In the genomic region with DNA sequence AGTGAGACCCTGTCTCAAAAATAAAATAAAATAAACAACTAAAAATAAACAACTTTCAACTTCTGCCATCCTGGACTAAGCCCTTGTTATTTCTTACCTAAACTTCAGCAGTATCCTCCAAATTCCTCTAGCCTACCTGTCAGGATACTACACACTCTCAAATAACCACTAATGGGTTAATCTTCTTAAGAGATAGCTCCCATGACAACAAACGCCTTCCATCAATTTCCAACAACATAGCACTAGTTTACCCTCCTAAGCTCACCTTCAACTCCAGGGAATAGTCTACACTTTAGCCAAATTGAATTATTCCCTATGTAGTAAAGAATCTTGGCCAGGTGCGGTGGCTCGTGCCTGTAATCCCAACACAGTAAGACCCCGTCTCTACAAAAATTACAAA, we compare ENCODE assay signal across 18 cellular contexts. TPM values are rescaled to one million over a fixed set of nuclear protein-coding genes. Genes with fewer than 3 reads are reported as not detected.
A peak's percentile ranks its signal among the peaks of the same experiment; 100 is the strongest.
DNase-seq lines count a peak whose midpoint lies in the region; ATAC-seq, FAIRE-seq and TF ChIP-seq lines count a peak whose summit lies in the region.
"Had no signal": no experiment of that assay in that cellular context is flagged by ENCODE, and none has a peak within 500 bp of the region (broad histone marks: within the 10 kb centered on the region; RNA-seq: fewer than 3 reads in every experiment).

No MANE protein-coding gene starts in this region.

- H3K23ac ChIP-seq in mesendoderm (ENCODE audit: low read length) = no peak overlapping the region

- no peak overlapping the region for H2BK5ac ChIP-seq in mesendoderm (ENCODE audit: low read length)

- CTCF ChIA-PET in WTC11 (lab: Charles Lee) = interaction anchor here (0.7 to 2.6 kb wide), 5 partner anchors 11 to 48 kb away, joined by 3 to 8 read pairs (median 4); partner anchors contain the start of gene PAQR7

- H4K5ac ChIP-seq in mesendoderm (ENCODE audit: low read length) = no peak overlapping the region

- H3K27me3 Mint-ChIP-seq in WTC11 (ENCODE audit: low read depth) = no peaks in the 10 kb centered on the region
- H3K27me3 Mint-ChIP-seq in activated T-cell treated with anti-CD3 and anti-CD28 coated beads, Interleukin-2, amount 50 U/mL, for 4 hours (ENCODE audit: low read depth) = no peaks in the 10 kb centered on the region
- H3K27me3 Mint-ChIP-seq: CD4-positive, alpha-beta memory T cell had no signal

- no peak overlapping the region for H3K4me3 Mint-ChIP-seq in WTC11
- H3K4me3 Mint-ChIP-seq in activated T-cell treated with anti-CD3 and anti-CD28 coated beads, Interleukin-2, amount 50 U/mL, for 4 hours = no peak overlapping the region
- H3K4me3 Mint-ChIP-seq: CD4-positive, alpha-beta memory T cell; HFFc6 had no signal

- 0 out of 2 replicates have a peak overlapping the region, but pooled peaks have one; percentile 19 for H3K27ac Mint-ChIP-seq in WTC11
- H3K27ac Mint-ChIP-seq: CD4-positive, alpha-beta memory T cell; HFFc6 had no signal

- no peak overlapping the region for H2BK120ac ChIP-seq in mesendoderm (ENCODE audit: low read depth, low read length)

- peaks cover 24% of the 10 kb centered on the region for H3K79me2 ChIP-seq in mesendoderm (ENCODE audit: control insufficient read depth, insufficient read depth, low read length)

- H3K4me3 ChIP-seq in mesendoderm (ENCODE audit: low read length) = no peak overlapping the region
- H3K4me3 ChIP-seq: GM12878, HAP-1 had no signal

- no peaks in the 10 kb centered on the region for H3K36me3 Mint-ChIP-seq in WTC11
- no peaks in the 10 kb centered on the region for H3K36me3 Mint-ChIP-seq in activated T-cell treated with anti-CD3 and anti-CD28 coated beads, Interleukin-2, amount 50 U/mL, for 4 hours (ENCODE audit: insufficient read depth)
- H3K36me3 Mint-ChIP-seq: CD4-positive, alpha-beta memory T cell had no signal

- no peaks in the 10 kb centered on the region for H3K27me3 ChIP-seq in mesendoderm (ENCODE audit: insufficient read depth, low read length, poor library complexity)

- ATAC-seq in WTC11 = no peak
- no peak for ATAC-seq in activated T-cell treated with anti-CD3 and anti-CD28 coated beads, Interleukin-2, amount 50 U/mL, for 4 hours
- ATAC-seq: GM12878 had no signal

- H3K4ac ChIP-seq in mesendoderm (ENCODE audit: low read depth, low read length) = peak overlapping the region; percentile 68

- no peak overlapping the region for H3K18ac ChIP-seq in mesendoderm (ENCODE audit: low read length)

- no peak overlapping the region for H3K27ac ChIP-seq in mesendoderm (ENCODE audit: low read depth, low read length)

- peaks cover 8% of the 10 kb centered on the region for H3K4me1 ChIP-seq in mesendoderm (ENCODE audit: control insufficient read depth, low read depth, low read length)

- POLR2A ChIA-PET in WTC11 (lab: Charles Lee) = interaction anchor here (0.7 to 1.2 kb wide), 2 partner anchors 19 to 48 kb away, joined by 4 to 7 read pairs; no protein-coding TSS in a partner anchor

- H2AK5ac ChIP-seq in mesendoderm (ENCODE audit: low read length) = no peak overlapping the region

- peaks cover 15% of the 10 kb centered on the region for H3K79me1 ChIP-seq in mesendoderm (ENCODE audit: low read length)

- no peak overlapping the region for H4K8ac ChIP-seq in mesendoderm (ENCODE audit: low read depth, low read length)

- DNase-seq in NCI-H82 (lab: John Stamatoyannopoulos, UW) = peak; percentile 71
- no peak for DNase-seq in WTC11 (ENCODE audit: low spot score)
- DNase-seq in mesendoderm = peak; percentile 80
- no peak for DNase-seq in stimulated activated naive CD4-positive, alpha-beta T cell (lab: John Stamatoyannopoulos, UW)
- DNase-seq in D721Med (ENCODE audit: insufficient read length, low spot score) = no peak
- DNase-seq in activated T-cell treated with anti-CD3 and anti-CD28 coated beads, Interleukin-2, amount 50 U/mL, for 4 hours = no peak
- DNase-seq: C1 segment of cervical spinal cord; CD4-positive, alpha-beta memory T cell; COR-L47; DMS 273 treated with DMSO at 0.1 percent for 48 hours; DMS79; GDM1; GOT3; HFFc6 had no signal

- no CpG with 5 or more reads among the region's 4 CpGs for WGBS in mesendoderm (ENCODE audit: extremely low coverage, insufficient coverage, low lambda C conversion rate)

- H2BK15ac ChIP-seq in mesendoderm (replicated peaks; ENCODE audit: low read depth) = no peak overlapping the region

- peaks cover 4% of the 10 kb centered on the region; the same call in 1 of the 2 replicates for H3K4me1 Mint-ChIP-seq in WTC11
- H3K4me1 Mint-ChIP-seq in activated T-cell treated with anti-CD3 and anti-CD28 coated beads, Interleukin-2, amount 50 U/mL, for 4 hours (ENCODE audit: low read depth) = no peaks in the 10 kb centered on the region
- H3K4me1 Mint-ChIP-seq: CD4-positive, alpha-beta memory T cell had no signal

- no peaks in the 10 kb centered on the region for H3K9me3 Mint-ChIP-seq in WTC11
- no peaks in the 10 kb centered on the region for H3K9me3 Mint-ChIP-seq in activated T-cell treated with anti-CD3 and anti-CD28 coated beads, Interleukin-2, amount 50 U/mL, for 4 hours

- no peak for FAIRE-seq in D721Med (lab: Jason Lieb, UNC)
- FAIRE-seq: GM12878, GM18507, H54 had no signal

- no peak overlapping the region for H3K4me2 ChIP-seq in mesendoderm (ENCODE audit: low read length)

- TF ChIP-seq CTCF in WTC11 (IDR thresholded peaks at IDR 0.05) = no peak
- TF ChIP-seq CTCF in D721Med (IDR thresholded peaks at IDR 0.05; ENCODE audit: insufficient read depth, missing control alignments) = no peak

- no peak overlapping the region for H3K9ac ChIP-seq in mesendoderm (ENCODE audit: low read length)

- H3K36me3 ChIP-seq in mesendoderm (ENCODE audit: control insufficient read depth, insufficient read depth, low read length) = no peaks in the 10 kb centered on the region

- no peak overlapping the region for H3K56ac ChIP-seq in mesendoderm (ENCODE audit: low read length)

TF ChIP-seq in WTC11, 78 proteins besides CTCF, POLR2A, EP300 and RAD21:
- no peak for TF ChIP-seq ATF1 (CRISPR knock-in tag; IDR thresholded peaks at IDR 0.05)
- TF ChIP-seq ETV6 (CRISPR knock-in tag; IDR thresholded peaks at IDR 0.05) = no peak
- no peak for TF ChIP-seq IRF2 (CRISPR knock-in tag; IDR thresholded peaks at IDR 0.05; ENCODE audit: borderline replicate concordance, low read depth)
- TF ChIP-seq PRRX2 (CRISPR knock-in tag; IDR thresholded peaks at IDR 0.05) = no peak
- TF ChIP-seq GTF2I (CRISPR knock-in tag; conservative IDR thresholded peaks at IDR 0.05) = no peak

RNA-seq across cellular contexts. Expression of gene AUNIP, which starts 11.3 kb away (rescaled TPM):
- 14.2 to 16.1 TPM (median 15.1 TPM) in 3 replicates for total RNA-seq in WTC11 (2021)
- polyA plus RNA-seq in mesendoderm (2013, experiment 1 of 2) = 17.7 TPM
- 17.8 TPM for polyA plus RNA-seq in mesendoderm (2013, experiment 2 of 2)
- 1 to 10 TPM; 4.1 to 4.6 (median 4.5) TPM for total RNA-seq in activated T-cell treated with anti-CD3 and anti-CD28 coated beads, Interleukin-2, amount 50 U/mL, for 4 hours
- total RNA-seq: CD4-positive, alpha-beta memory T cell had no signal
- polyA plus RNA-seq: CD4-positive, alpha-beta memory T cell had no signal

RNA-seq across cellular contexts. Expression of gene PAQR7, which starts 27.6 kb away (rescaled TPM):
- total RNA-seq in WTC11 (2021) = 6.7 to 9.1 TPM (median 8.4 TPM) in 3 replicates
- 3.7 TPM for polyA plus RNA-seq in mesendoderm (2013, experiment 1 of 2)
- 3.5 TPM for polyA plus RNA-seq in mesendoderm (2013, experiment 2 of 2)
- 1 to 10 TPM; 4.5 to 7.5 (median 5.4) TPM for total RNA-seq in activated T-cell treated with anti-CD3 and anti-CD28 coated beads, Interleukin-2, amount 50 U/mL, for 4 hours

RNA-seq across cellular contexts. Expression of gene MTFR1L, which starts 28.2 kb away (rescaled TPM):
- total RNA-seq in WTC11 (2021) = 28.9 to 32.2 TPM (median 30.5 TPM) in 3 replicates
- 12.5 TPM for polyA plus RNA-seq in mesendoderm (2013, experiment 1 of 2)
- polyA plus RNA-seq in mesendoderm (2013, experiment 2 of 2) = 12.9 TPM
- total RNA-seq in activated T-cell treated with anti-CD3 and anti-CD28 coated beads, Interleukin-2, amount 50 U/mL, for 4 hours = 10 to 100 TPM; 27.7 to 37.4 (median 35.5) TPM

RNA-seq across cellular contexts. Expression of gene SELENON, which starts 47.9 kb away (rescaled TPM):
- total RNA-seq in WTC11 (2021) = 80.2 to 99.6 TPM (median 96.0 TPM) in 3 replicates
- polyA plus RNA-seq in mesendoderm (2013, experiment 1 of 2) = 58.2 TPM
- 57.4 TPM for polyA plus RNA-seq in mesendoderm (2013, experiment 2 of 2)
- 10 to 100 TPM; 18.9 to 23.8 (median 22.2) TPM for total RNA-seq in activated T-cell treated with anti-CD3 and anti-CD28 coated beads, Interleukin-2, amount 50 U/mL, for 4 hours

RNA-seq across cellular contexts. Expression of gene STMN1, which starts 58.3 kb away (rescaled TPM):
- total RNA-seq in WTC11 (2021) = 418 to 483 TPM (median 458 TPM) in 3 replicates
- polyA plus RNA-seq in mesendoderm (2013, experiment 1 of 2) = 531 TPM
- polyA plus RNA-seq in mesendoderm (2013, experiment 2 of 2) = 528 TPM
- total RNA-seq in activated T-cell treated with anti-CD3 and anti-CD28 coated beads, Interleukin-2, amount 50 U/mL, for 4 hours = 10 to 100 TPM; 68.0 to 94.8 (median 80.0) TPM

Comparison
In these comparisons a context has a peak if more than half of its experiments do, and no peak if none do; other contexts are left out.
1. DNase-seq: peak in NCI-H82 (single experiment) and mesendoderm (single experiment); none in WTC11 (single experiment), stimulated activated naive CD4-positive, alpha-beta T cell (0 of 6), D721Med (single experiment) and activated T-cell treated with anti-CD3 and anti-CD28 coated beads, Interleukin-2, amount 50 U/mL, for 4 hours (single experiment).